Comparison of ENCODE assay signal across 38 cellular contexts in the genomic region with DNA sequence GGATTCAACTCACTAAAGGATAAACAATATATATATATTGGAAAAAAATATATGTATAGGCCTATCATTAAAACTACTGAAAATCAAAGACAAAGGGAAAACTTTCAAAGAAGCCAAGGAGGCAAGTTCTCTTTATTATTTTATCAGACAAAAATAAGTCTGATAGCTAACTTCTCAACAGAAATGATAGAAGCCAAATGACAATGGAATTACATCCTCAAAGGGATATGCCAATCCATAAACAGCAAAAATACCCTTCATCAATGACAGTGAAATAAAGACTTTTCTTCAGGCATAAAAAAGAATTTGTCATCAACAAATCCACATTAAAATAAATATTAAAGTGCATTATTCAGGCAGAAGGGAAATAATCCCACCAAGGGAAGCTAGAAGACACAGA.
"Had no signal": no experiment of that assay in that cellular context is flagged by ENCODE, and none has a peak within 500 bp of the region (broad histone marks: within the 10 kb centered on the region; RNA-seq: fewer than 3 reads in every experiment).

No MANE protein-coding gene starts in this region.

- H3K4me3 ChIP-seq: adrenal gland, ascending aorta, body of pancreas, breast epithelium, cardiac muscle cell had no signal

- H3K36me3 Mint-ChIP-seq: activated naive CD4-positive, alpha-beta T cell treated with anti-CD3 and anti-CD28 coated beads, Interleukin-2, amount 10 ng/mL, durations not matched to agents 7 days and 5 days had no signal

- H3K27ac ChIP-seq: adrenal gland, ascending aorta, body of pancreas, brain microvascular endothelial cell, breast epithelium, cardiac muscle cell had no signal

- H3K27ac Mint-ChIP-seq: activated naive CD4-positive, alpha-beta T cell treated with anti-CD3 and anti-CD28 coated beads for 36 hours; activated naive CD4-positive, alpha-beta T cell treated with anti-CD3 and anti-CD28 coated beads, Interleukin-2, amount 10 ng/mL, durations not matched to agents 7 days and 5 days; activated naive CD4-positive, alpha-beta T cell treated with anti-CD3 and anti-CD28 coated beads, Interleukin-2, amount 50 U/mL, for 24 hours; activated naive CD4-positive, alpha-beta T cell treated with anti-CD3 and anti-CD28 coated beads, Interleukin-2, amount 50 U/mL, for 72 hours; activated naive CD8-positive, alpha-beta T cell; activated naive CD8-positive, alpha-beta T cell treated with anti-CD3 and anti-CD28 coated beads for 36 hours; activated naive CD8-positive, alpha-beta T cell treated with anti-CD3 and anti-CD28 coated beads, Interleukin-2, amount 10 ng/mL, durations not matched to agents 7 days and 5 days; activated naive CD8-positive, alpha-beta T cell treated with anti-CD3 and anti-CD28 coated beads, Interleukin-2, amount 50 U/mL, for 24 hours; activated T-cell treated with anti-CD3 and anti-CD28 coated beads, Interleukin-2, amount 50 U/mL, for 72 hours; activated T-helper 1 cell treated with anti-CD3 and anti-CD28 coated beads, Interleukin-12 subunit alpha, Interleukin-12 subunit beta, Interleukin-2, Interleukin-4 antibody, amounts not matched to agents 30 ng/mL and 10 ng/mL and 1 ng/mL, durations not matched to agents 14 hours and 24 hours and 36 hours; activated T-helper 17 cell treated with anti-CD3 and anti-CD28 coated beads, Interleukin-2, amount 50 U/mL, for 72 hours; activated T-helper 2 cell treated with anti-CD3 and anti-CD28 coated beads, Interferon-gamma antibody, Interleukin-2, Interleukin-4, amounts not matched to agents 10 μg/mL and 5 μg/mL and 100 μg/mL, durations not matched to agents 14 hours and 24 hours and 36 hours; brain had no signal

- FAIRE-seq: astrocyte, bronchial epithelial cell had no signal

- H3K36me3 ChIP-seq: adrenal gland, ascending aorta, brain microvascular endothelial cell, breast epithelium, cardiac muscle cell had no signal

- H3K9me3 Mint-ChIP-seq: activated naive CD4-positive, alpha-beta T cell treated with anti-CD3 and anti-CD28 coated beads, Interleukin-2, amount 10 ng/mL, durations not matched to agents 7 days and 5 days had no signal

- H3K4me1 ChIP-seq: adrenal gland, ascending aorta, body of pancreas, breast epithelium had no signal

- H3K4me1 Mint-ChIP-seq: activated naive CD4-positive, alpha-beta T cell treated with anti-CD3 and anti-CD28 coated beads, Interleukin-2, amount 50 U/mL, for 24 hours; activated T-helper 17 cell treated with anti-CD3 and anti-CD28 coated beads, Interleukin-2, amount 50 U/mL, for 72 hours; brain; central memory CD8-positive, alpha-beta T cell had no signal

- H3K4me3 Mint-ChIP-seq: activated naive CD4-positive, alpha-beta T cell treated with anti-CD3 and anti-CD28 coated beads for 36 hours; activated naive CD4-positive, alpha-beta T cell treated with anti-CD3 and anti-CD28 coated beads, Interleukin-2, amount 10 ng/mL, durations not matched to agents 7 days and 5 days; activated naive CD4-positive, alpha-beta T cell treated with anti-CD3 and anti-CD28 coated beads, Interleukin-2, amount 50 U/mL, for 24 hours; activated naive CD8-positive, alpha-beta T cell; activated naive CD8-positive, alpha-beta T cell treated with anti-CD3 and anti-CD28 coated beads for 36 hours; activated naive CD8-positive, alpha-beta T cell treated with anti-CD3 and anti-CD28 coated beads, Interleukin-2, amount 10 ng/mL, durations not matched to agents 7 days and 5 days; activated naive CD8-positive, alpha-beta T cell treated with anti-CD3 and anti-CD28 coated beads, Interleukin-2, amount 50 U/mL, for 24 hours; activated T-cell treated with anti-CD3 and anti-CD28 coated beads, Interleukin-2, amount 50 U/mL, for 4 hours; activated T-cell treated with anti-CD3 and anti-CD28 coated beads, Interleukin-2, amount 50 U/mL, for 72 hours; activated T-helper 1 cell treated with anti-CD3 and anti-CD28 coated beads, Interleukin-12 subunit alpha, Interleukin-12 subunit beta, Interleukin-2, Interleukin-4 antibody, amounts not matched to agents 30 ng/mL and 10 ng/mL and 1 ng/mL, durations not matched to agents 14 hours and 24 hours and 36 hours; activated T-helper 17 cell treated with anti-CD3 and anti-CD28 coated beads, Interleukin-2, amount 50 U/mL, for 72 hours; brain; central memory CD8-positive, alpha-beta T cell had no signal

- DNase-seq: activated effector memory CD4-positive, alpha-beta T cell treated with anti-CD3 and anti-CD28 coated beads, Interleukin-2, amount 50 U/mL, for 16 hours; activated effector memory CD4-positive, alpha-beta T cell treated with Interleukin-2 at 50 U/mL for 16 hours; activated gamma-delta T cell; activated gamma-delta T cell treated with Interleukin-2 at 50 U/mL for 16 hours; activated naive CD4-positive, alpha-beta T cell; activated naive CD4-positive, alpha-beta T cell treated with anti-CD3 and anti-CD28 coated beads for 36 hours; activated naive CD4-positive, alpha-beta T cell treated with anti-CD3 and anti-CD28 coated beads, Interleukin-2, amount 10 ng/mL, durations not matched to agents 7 days and 5 days; activated naive CD4-positive, alpha-beta T cell treated with anti-CD3 and anti-CD28 coated beads, Interleukin-2, amount 50 U/mL, for 16 hours; activated naive CD4-positive, alpha-beta T cell treated with Interleukin-2 at 50 U/mL for 16 hours; activated naive CD8-positive, alpha-beta T cell treated with anti-CD3 and anti-CD28 coated beads for 36 hours; activated naive CD8-positive, alpha-beta T cell treated with anti-CD3 and anti-CD28 coated beads, Interleukin-2, amount 10 ng/mL, durations not matched to agents 7 days and 5 days; activated naive CD8-positive, alpha-beta T cell treated with anti-CD3 and anti-CD28 coated beads, Interleukin-2, amount 50 U/mL, for 24 hours; activated T-cell treated with anti-CD3 and anti-CD28 coated beads, Interleukin-2, amount 50 U/mL, for 4 hours; activated T-cell treated with anti-CD3 and anti-CD28 coated beads, Interleukin-2, amount 50 U/mL, for 48 hours; activated T-cell treated with anti-CD3 and anti-CD28 coated beads, Interleukin-2, amount 50 U/mL, for 72 hours; adrenal gland; amniotic stem cell; amygdala; anterior cingulate cortex; aorta; body of pancreas; brain microvascular endothelial cell; caudate nucleus; central memory CD4-positive, alpha-beta T cell; cerebellar nuclear complex had no signal

- H3K27me3 ChIP-seq: adrenal gland, ascending aorta, body of pancreas, brain microvascular endothelial cell, breast epithelium, cardiac muscle cell had no signal

- H3K9me3 ChIP-seq: adrenal gland, body of pancreas, breast epithelium had no signal

- H3K27me3 Mint-ChIP-seq: activated naive CD4-positive, alpha-beta T cell treated with anti-CD3 and anti-CD28 coated beads, Interleukin-2, amount 10 ng/mL, durations not matched to agents 7 days and 5 days; activated naive CD8-positive, alpha-beta T cell; activated naive CD8-positive, alpha-beta T cell treated with anti-CD3 and anti-CD28 coated beads for 36 hours; activated naive CD8-positive, alpha-beta T cell treated with anti-CD3 and anti-CD28 coated beads, Interleukin-2, amount 10 ng/mL, durations not matched to agents 7 days and 5 days; activated naive CD8-positive, alpha-beta T cell treated with anti-CD3 and anti-CD28 coated beads, Interleukin-2, amount 50 U/mL, for 24 hours; activated T-helper 17 cell treated with anti-CD3 and anti-CD28 coated beads, Interleukin-2, amount 50 U/mL, for 72 hours; brain had no signal

- ATAC-seq: activated naive CD4-positive, alpha-beta T cell treated with anti-CD3 and anti-CD28 coated beads, Interleukin-2, amount 50 U/mL, for 72 hours; activated naive CD8-positive, alpha-beta T cell treated with anti-CD3 and anti-CD28 coated beads, Interleukin-2, amount 50 U/mL, for 24 hours; activated T-cell treated with anti-CD3 and anti-CD28 coated beads, Interleukin-2, amount 50 U/mL, for 4 hours; activated T-cell treated with anti-CD3 and anti-CD28 coated beads, Interleukin-2, amount 50 U/mL, for 72 hours; activated T-helper 17 cell treated with anti-CD3 and anti-CD28 coated beads, Interleukin-2, amount 50 U/mL, for 72 hours; body of pancreas had no signal
